ENCODE assay signal across 21 cellular contexts in genomic region chr6:148491638-148492210, GRCh38.
DNase-seq lines count a peak whose midpoint lies in the region; ATAC-seq, FAIRE-seq and TF ChIP-seq lines count a peak whose summit lies in the region.
"Had no signal": no experiment of that assay in that cellular context is flagged by ENCODE, and none has a peak within 500 bp of the region (broad histone marks: within the 10 kb centered on the region; RNA-seq: fewer than 3 reads in every experiment).

No MANE protein-coding gene starts in this region.

- H3K27ac ChIP-seq in HepG2 (ENCODE audit: extremely low read length, insufficient read depth, low read length) = no peak overlapping the region
- no peak overlapping the region for H3K27ac ChIP-seq in right lobe of liver
- peak overlapping the region; percentile 27 for H3K27ac ChIP-seq in endodermal cell (ENCODE audit: low read depth, low read length)
- H3K27ac ChIP-seq: A549 had no signal

- H3K27ac Mint-ChIP-seq in endodermal cell (no peak overlapping the region), progenitor cell of endocrine pancreas (peak overlapping the region; percentile 67)
- no peak overlapping the region for H3K27ac Mint-ChIP-seq in activated CD4-positive, alpha-beta T cell treated with anti-CD3 and anti-CD28 coated beads, Interleukin-2, amount 10 ng/mL, durations not matched to agents 24 days and 14 days
- no peak overlapping the region for H3K27ac Mint-ChIP-seq in natural killer cell treated with Interleukin-12 subunit alpha and Interleukin-12 subunit beta and Interleukin-15 and Interleukin-18, amount 100 ng/mL, for 72 hours
- H3K27ac Mint-ChIP-seq: CD4-positive, CD25-positive, alpha-beta regulatory T cell had no signal

- H3K4me3 ChIP-seq in HepG2 (replicated peaks in 1 of 3; ENCODE audit: insufficient read depth in 1 of 3, low read depth in 2 of 3, low read length in 3 of 3) = no peak overlapping the region
- H3K4me3 ChIP-seq in right lobe of liver = no peak overlapping the region
- H3K4me3 ChIP-seq in endodermal cell (ENCODE audit: low read length) = no peak overlapping the region
- H3K4me3 ChIP-seq: A549, skin epidermis, tibial nerve had no signal

- no peaks in the 10 kb centered on the region for H3K9me3 ChIP-seq in HepG2 (ENCODE audit: low read length)
- no peaks in the 10 kb centered on the region for H3K9me3 ChIP-seq in right lobe of liver
- H3K9me3 ChIP-seq in endodermal cell (ENCODE audit: control insufficient read depth, low read length) = no peaks in the 10 kb centered on the region
- H3K9me3 ChIP-seq: A549, tibial nerve had no signal

- no peaks in the 10 kb centered on the region for H3K79me2 ChIP-seq in HepG2 (ENCODE audit: insufficient read depth, low read length)

- TF ChIP-seq RAD21 in HepG2 (CRISPR knock-in tag; IDR thresholded peaks at IDR 0.05) = no peak

- H4K20me1 ChIP-seq in HepG2 (ENCODE audit: insufficient read depth, low read length) = no peaks in the 10 kb centered on the region

- no TSS peak for BruUV-seq in HepG2 (replicated peaks; lab: Mats Ljungman, UMichigan)

- WGBS in HepG2 (ENCODE audit: low lambda C conversion rate) = 95% methylated on average over 6 of the region's 6 CpGs
- 72% methylated on average over 6 of the region's 6 CpGs for WGBS in right lobe of liver (ENCODE audit: insufficient coverage, low coverage, low lambda C conversion rate, missing lambda C conversion rate)
- 93 to 100% methylated on average over 2 to 6 of the region's 6 CpGs for WGBS in endodermal cell (ENCODE audit: insufficient coverage in 1 of 2, insufficient read length in 1 of 2), 2 experiments

- no peak overlapping the region for H2AFZ ChIP-seq in HepG2 (ENCODE audit: low read length)

- in situ Hi-C loops in HepG2 (cut with HindIII; ENCODE audit: extremely low pct_ligation_motif_present, low pct_unique_long_range_greater_than_20kb) = no loop called here

- intact Hi-C loops in HepG2 (cut with micrococcal nuclease; ENCODE audit: unreplicated experiment) = no loop called here
- intact Hi-C loops in right lobe of liver (cut with DNase I) = no loop called here
- intact Hi-C loops in activated CD4-positive, alpha-beta T cell treated with anti-CD3 and anti-CD28 coated beads, Interleukin-2, amount 10 ng/mL, durations not matched to agents 24 days and 14 days (cut with micrococcal nuclease) = no loop called here

- no peak overlapping the region for H3K9ac ChIP-seq in HepG2 (ENCODE audit: insufficient read depth, low read depth, low read length)
- H3K9ac ChIP-seq in endodermal cell (ENCODE audit: extremely low read depth, low read length, poor library complexity, severe bottlenecking) = no peak overlapping the region

- H3K9me3 Mint-ChIP-seq in endodermal cell = no peaks in the 10 kb centered on the region
- peaks cover 9% of the 10 kb centered on the region for H3K9me3 Mint-ChIP-seq in progenitor cell of endocrine pancreas (ENCODE audit: low read depth)
- no peaks in the 10 kb centered on the region for H3K9me3 Mint-ChIP-seq in activated CD4-positive, alpha-beta T cell treated with anti-CD3 and anti-CD28 coated beads, Interleukin-2, amount 10 ng/mL, durations not matched to agents 24 days and 14 days
- H3K9me3 Mint-ChIP-seq in natural killer cell treated with Interleukin-12 subunit alpha and Interleukin-12 subunit beta and Interleukin-15 and Interleukin-18, amount 100 ng/mL, for 72 hours = no peaks in the 10 kb centered on the region

- DNase-seq in HepG2 (ENCODE audit: low spot score) (no peak), right lobe of liver (no peak), endodermal cell (no peak), progenitor cell of endocrine pancreas (ENCODE audit: low spot score, unreplicated experiment) (no peak), dedifferentiated amniotic fluid mesenchymal stem cell (ENCODE audit: extremely low spot score) (no peak), Kasumi-1 (lab: John Stamatoyannopoulos, UW) (no peak)
- DNase-seq in activated CD4-positive, alpha-beta T cell treated with anti-CD3 and anti-CD28 coated beads, Interleukin-2, amount 10 ng/mL, durations not matched to agents 24 days and 14 days = no peak
- no peak for DNase-seq in natural killer cell treated with Interleukin-12 subunit alpha and Interleukin-12 subunit beta and Interleukin-15 and Interleukin-18, amount 100 ng/mL, for 72 hours (ENCODE audit: low spot score)
- DNase-seq: activated CD4-positive, alpha-beta T cell treated with anti-CD3 and anti-CD28 coated beads, Interleukin-2, amount 50 U/mL, for 4 hours; activated naive CD4-positive, alpha-beta T cell treated with anti-CD3 and anti-CD28 coated beads, Interleukin-2, amount 50 U/mL, for 16 hours; CD4-positive, CD25-positive, alpha-beta regulatory T cell; DMS79; effector CD8-positive, alpha-beta T cell; NCI-H187; NCI-H446 treated with DMSO at 0.1 percent for 48 hours; T-helper 1 cell had no signal

- H3K4me1 Mint-ChIP-seq in endodermal cell (peaks cover 2% of the 10 kb centered on the region), progenitor cell of endocrine pancreas (ENCODE audit: low read depth) (peaks cover 7% of the 10 kb centered on the region)
- H3K4me1 Mint-ChIP-seq in activated CD4-positive, alpha-beta T cell treated with anti-CD3 and anti-CD28 coated beads, Interleukin-2, amount 10 ng/mL, durations not matched to agents 24 days and 14 days = no peaks in the 10 kb centered on the region
- no peaks in the 10 kb centered on the region for H3K4me1 Mint-ChIP-seq in natural killer cell treated with Interleukin-12 subunit alpha and Interleukin-12 subunit beta and Interleukin-15 and Interleukin-18, amount 100 ng/mL, for 72 hours (ENCODE audit: low read depth in 2 of 2)
- H3K4me1 Mint-ChIP-seq: CD4-positive, CD25-positive, alpha-beta regulatory T cell had no signal

- FAIRE-seq in HepG2 (lab: Jason Lieb, UNC) = no peak
- FAIRE-seq: A549, HTR-8/SVneo had no signal

- ATAC-seq in HepG2 (no peak), right lobe of liver (no peak)
- no peak for ATAC-seq in natural killer cell treated with Interleukin-12 subunit alpha and Interleukin-12 subunit beta and Interleukin-15 and Interleukin-18, amount 100 ng/mL, for 72 hours
- ATAC-seq: A549, left lobe of liver had no signal

- H3K36me3 ChIP-seq in HepG2 (replicated peaks in 1 of 2; ENCODE audit: control insufficient read depth in 1 of 2, insufficient read depth in 2 of 2, low read length in 2 of 2) = peaks cover 4 to 6% of the 10 kb centered on the region in 2 experiments; a peak in 2 of 5 replicates
- peaks cover 0 to 6% (median under 1%) of the 10 kb centered on the region in 4 donors for H3K36me3 ChIP-seq in right lobe of liver
- H3K36me3 ChIP-seq in endodermal cell (ENCODE audit: control insufficient read depth, insufficient read depth, low read length) = no peaks in the 10 kb centered on the region

- no peak overlapping the region for H3K4me2 ChIP-seq in HepG2 (ENCODE audit: low read depth, low read length)
- H3K4me2 ChIP-seq: A549 had no signal

- no peak overlapping the region for H3K4me3 Mint-ChIP-seq in endodermal cell
- H3K4me3 Mint-ChIP-seq in progenitor cell of endocrine pancreas (ENCODE audit: low read depth) = no peak overlapping the region
- H3K4me3 Mint-ChIP-seq in activated CD4-positive, alpha-beta T cell treated with anti-CD3 and anti-CD28 coated beads, Interleukin-2, amount 10 ng/mL, durations not matched to agents 24 days and 14 days = no peak overlapping the region
- H3K4me3 Mint-ChIP-seq in natural killer cell treated with Interleukin-12 subunit alpha and Interleukin-12 subunit beta and Interleukin-15 and Interleukin-18, amount 100 ng/mL, for 72 hours = no peak overlapping the region
- H3K4me3 Mint-ChIP-seq: CD4-positive, CD25-positive, alpha-beta regulatory T cell had no signal

- TF ChIP-seq EP300 in HepG2 (IDR thresholded peaks at IDR 0.05; ENCODE audit: low read depth in 2 of 2, low read length in 2 of 2) = no peak
- no peak for TF ChIP-seq EP300 in HepG2 (CRISPR knock-in tag; IDR thresholded peaks at IDR 0.05; ENCODE audit: borderline replicate concordance)

- CTCF ChIA-PET in HepG2 (lab: Yijun Ruan, JAX; ENCODE audit: low intra/inter-chr PET ratio, low total read pairs) = no interaction called here

- H3K4me1 ChIP-seq in HepG2 (ENCODE audit: insufficient read depth, low read length) (no peaks in the 10 kb centered on the region), right lobe of liver (no peaks in the 10 kb centered on the region), endodermal cell (ENCODE audit: control insufficient read depth, insufficient read depth, low read length) (no peaks in the 10 kb centered on the region)
- H3K4me1 ChIP-seq: A549 had no signal

- TF ChIP-seq POLR2A in HepG2 (IDR thresholded peaks at IDR 0.05; ENCODE audit: insufficient read depth in 1 of 2, low read depth in 2 of 2, low read length in 2 of 2) = no peak
- no peak for TF ChIP-seq POLR2A in right lobe of liver (IDR thresholded peaks at IDR 0.05)

- H3K27me3 Mint-ChIP-seq in endodermal cell (ENCODE audit: insufficient read depth) (no peaks in the 10 kb centered on the region), progenitor cell of endocrine pancreas (no peaks in the 10 kb centered on the region)
- peaks cover 13% of the 10 kb centered on the region for H3K27me3 Mint-ChIP-seq in activated CD4-positive, alpha-beta T cell treated with anti-CD3 and anti-CD28 coated beads, Interleukin-2, amount 10 ng/mL, durations not matched to agents 24 days and 14 days
- peaks cover 19 to 47% of the 10 kb centered on the region in 2 donors for H3K27me3 Mint-ChIP-seq in natural killer cell treated with Interleukin-12 subunit alpha and Interleukin-12 subunit beta and Interleukin-15 and Interleukin-18, amount 100 ng/mL, for 72 hours

- H3K27me3 ChIP-seq in HepG2 (ENCODE audit: control insufficient read depth in 1 of 2, insufficient read depth in 2 of 2, low read length in 2 of 2) (no peaks in the 10 kb centered on the region), right lobe of liver (no peaks in the 10 kb centered on the region), endodermal cell (ENCODE audit: control insufficient read depth, insufficient read depth, low read length, poor library complexity, severe bottlenecking) (no peaks in the 10 kb centered on the region)
- H3K27me3 ChIP-seq: tibial nerve had no signal

- peaks cover 12% of the 10 kb centered on the region for H3K36me3 Mint-ChIP-seq in endodermal cell (ENCODE audit: low read depth)
- peaks cover 23% of the 10 kb centered on the region for H3K36me3 Mint-ChIP-seq in progenitor cell of endocrine pancreas (ENCODE audit: insufficient read depth)
- H3K36me3 Mint-ChIP-seq in activated CD4-positive, alpha-beta T cell treated with anti-CD3 and anti-CD28 coated beads, Interleukin-2, amount 10 ng/mL, durations not matched to agents 24 days and 14 days (ENCODE audit: low read depth) = no peaks in the 10 kb centered on the region
- no peaks in the 10 kb centered on the region for H3K36me3 Mint-ChIP-seq in natural killer cell treated with Interleukin-12 subunit alpha and Interleukin-12 subunit beta and Interleukin-15 and Interleukin-18, amount 100 ng/mL, for 72 hours
- H3K36me3 Mint-ChIP-seq: CD4-positive, CD25-positive, alpha-beta regulatory T cell had no signal

- POLR2A ChIA-PET in HepG2 (lab: Yijun Ruan, JAX) = no interaction called here

- TF ChIP-seq CTCF in HepG2 (CRISPR knock-in tag; IDR thresholded peaks at IDR 0.05) (no peak), right lobe of liver (IDR thresholded peaks at IDR 0.05) (no peak), endodermal cell (conservative IDR thresholded peaks at IDR 0.05) (no peak), progenitor cell of endocrine pancreas (IDR thresholded peaks at IDR 0.05; ENCODE audit: unreplicated experiment) (no peak)
